Comparison of ENCODE assay signal across 34 cellular contexts in genomic region chr2:65541773-65542172, GRCh38.
"Had no signal": no experiment of that assay in that cellular context is flagged by ENCODE, and none has a peak within 500 bp of the region (broad histone marks: within the 10 kb centered on the region; RNA-seq: fewer than 3 reads in every experiment).

No MANE protein-coding gene starts in this region.

- H3K4me3 ChIP-seq: MG63 had no signal

- H3K27me3 ChIP-seq: MG63 had no signal

- H3K36me3 ChIP-seq: MG63 had no signal

- H3K9me3 ChIP-seq: MG63 had no signal

- DNase-seq: Karpas-422, Kasumi-1, MG63, MM.1S, MV-4-11, NCI-H1048, NCI-H1092, NCI-H1092 treated with DMSO at 0.1 percent for 48 hours, NCI-H1105, NCI-H1105 treated with DMSO at 0.1 percent for 48 hours, NCI-H1417, NCI-H1417 treated with DMSO at 0.1 percent for 48 hours, NCI-H1436, NCI-H1436 treated with DMSO at 0.1 percent for 48 hours, NCI-H146, NCI-H1694, NCI-H1694 treated with DMSO at 0.1 percent for 48 hours, NCI-H187, NCI-H187 treated with DMSO at 0.1 percent for 48 hours, NCI-H1930, NCI-H2029, NCI-H2029 treated with DMSO at 0.1 percent for 48 hours, NCI-H2081, NCI-H2081 treated with DMSO at 0.1 percent for 48 hours, NCI-H2107, NCI-H2171, NCI-H2171 treated with DMSO at 0.1 percent for 48 hours, NCI-H2227 treated with DMSO at 0.1 percent for 48 hours, NCI-H226, NCI-H345, NCI-H446, NCI-H446 treated with DMSO at 0.1 percent for 48 hours, NCI-H510A, NCI-H510A treated with DMSO at 0.1 percent for 48 hours had no signal
